Comparison of ENCODE assay signal across 8 cellular contexts in the genomic region with DNA sequence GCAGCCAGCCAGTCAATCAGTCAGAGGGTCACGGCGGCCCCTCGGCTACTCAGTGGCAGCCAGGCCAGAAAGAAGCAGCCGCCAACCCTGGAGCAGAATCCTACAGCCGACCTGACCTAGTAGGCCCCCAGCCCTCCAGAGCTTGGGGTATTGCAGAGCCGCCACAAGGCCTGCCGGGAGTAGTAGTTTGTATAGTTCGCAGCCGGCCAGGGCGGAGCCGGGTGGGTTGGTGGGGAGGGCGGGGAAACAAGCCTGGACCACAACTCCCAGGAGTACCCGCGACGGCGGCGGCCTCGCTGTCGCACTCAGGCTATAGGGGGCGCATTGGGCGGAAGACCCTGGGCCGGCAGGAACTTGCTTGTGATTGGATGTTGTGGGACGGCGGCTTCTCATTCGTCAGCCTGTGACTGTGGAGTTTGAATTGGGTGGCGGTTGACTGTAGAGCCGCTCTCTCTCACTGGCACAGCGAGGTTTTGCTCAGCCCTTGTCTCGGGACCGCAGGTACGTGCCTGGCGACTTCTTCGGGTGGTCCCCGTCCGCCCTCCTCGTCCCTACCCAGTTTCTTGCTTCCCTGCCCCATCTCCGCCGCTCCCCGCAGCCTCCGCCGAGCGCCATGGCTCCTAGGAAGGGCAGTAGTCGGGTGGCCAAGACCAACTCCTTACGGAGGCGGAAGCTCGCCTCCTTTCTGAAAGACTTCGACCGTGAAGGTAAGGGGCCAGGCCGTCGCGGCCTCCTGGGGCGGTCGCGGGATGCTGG. TPM values are rescaled to one million over a fixed set of nuclear protein-coding genes. Genes with fewer than 3 reads are reported as not detected.
A peak's percentile ranks its signal among the peaks of the same experiment; 100 is the strongest.
DNase-seq lines count a peak whose midpoint lies in the region; ATAC-seq and TF ChIP-seq lines count a peak whose summit lies in the region.

A gene (plus strand): TSS at position 439 of the 756 bp plus-strand sequence. CDS start 175 bp downstream, at position 614.

- H3K27ac ChIP-seq in adrenal gland (peak within 1 kb of the TSS; percentile 64 to 89 (median 75)), heart left ventricle (peak within 1 kb of the TSS in 11 of 12 donors; percentile 67 to 92 (median 78)), upper lobe of right lung (peak within 1 kb of the TSS; percentile 85)

- H3K4me1 ChIP-seq in adrenal gland (replicated peaks in 1 of 2) = peaks cover 26 to 29% of the 10 kb centered on the region in 2 donors
- H3K4me1 ChIP-seq in heart left ventricle = peaks cover 11 to 39% (median 27%) of the 10 kb centered on the region in 12 donors
- peaks cover 32% of the 10 kb centered on the region for H3K4me1 ChIP-seq in upper lobe of right lung

- H3K4me3 ChIP-seq in adrenal gland (peak within 1 kb of the TSS; percentile 83 to 95 (median 88)), heart left ventricle (peak within 1 kb of the TSS; percentile 52 to 98 (median 80)), upper lobe of right lung (peak within 1 kb of the TSS; percentile 84)

- TF ChIP-seq CTCF in GM13976 (IDR thresholded peaks at IDR 0.05; ENCODE audit: borderline replicate concordance, control extremely low read depth, extremely low read depth, insufficient read depth, missing control alignments) = peak; percentile 67
- TF ChIP-seq CTCF in adrenal gland (IDR thresholded peaks at IDR 0.05) = peak; percentile 10 to 48 (median 42)
- TF ChIP-seq CTCF in heart left ventricle (IDR thresholded peaks at IDR 0.05) = peak; percentile 31 to 95 (median 68)
- TF ChIP-seq CTCF in upper lobe of right lung (IDR thresholded peaks at IDR 0.05) = peak; percentile 72

- H3K9me3 ChIP-seq in adrenal gland (replicated peaks in 1 of 3) (no peaks in the 10 kb centered on the region), heart left ventricle (no peaks in the 10 kb centered on the region), upper lobe of right lung (no peaks in the 10 kb centered on the region)

- H3K36me3 ChIP-seq in adrenal gland (replicated peaks in 1 of 2) (peaks cover 0 to 5% of the 10 kb centered on the region in 2 donors), heart left ventricle (peaks cover 0 to 16% (median 8%) of the 10 kb centered on the region in 9 donors), upper lobe of right lung (no peaks in the 10 kb centered on the region)

- intact Hi-C loops in adrenal gland (cut with DNase I) (no loop called here), heart left ventricle (cut with DNase I) (loop anchor here (1.0 to 10.0 kb wide), 11 partner anchors 95 to 220 kb away; a partner anchor contains a TSS), posterior cingulate gyrus (cut with DNase I) (loop anchor here (2.0 to 5.0 kb wide), 3 partner anchors 115 to 167 kb away; a partner anchor contains a TSS), upper lobe of right lung (cut with DNase I) (no loop called here)

- in situ Hi-C loops in GM13976 (cut with MboI; ENCODE audit: low sequenced_read_pairs, unreplicated experiment) = no loop called here

- ATAC-seq in HG02870 (IDR thresholded peaks at IDR 0.05; ENCODE audit: unreplicated experiment) (peak; percentile 84), heart left ventricle (peak; percentile 95 to 97 (median 96)), upper lobe of right lung (peak; percentile 97)

- TF ChIP-seq POLR2A in adrenal gland (IDR thresholded peaks at IDR 0.05) (peak in 1 of 2 donors; percentile 78), heart left ventricle (IDR thresholded peaks at IDR 0.05) (peak in 1 of 2 donors; percentile 55)

- DNase-seq in GM13976 (ENCODE audit: low spot score) = peak; percentile 99
- peak; percentile 94 for DNase-seq in NCI-H146 (lab: John Stamatoyannopoulos, UW)
- peak; percentile 97 to 99 (median 98) for DNase-seq in T-helper 1 cell
- DNase-seq in adrenal gland = peak; percentile 98 to 99 (median 98)
- DNase-seq in heart left ventricle = peak; percentile 98 to 99 (median 98)
- peak; percentile 98 to 100 (median 99) for DNase-seq in posterior cingulate gyrus
- DNase-seq in upper lobe of right lung = peak; percentile 99

- H3K27me3 ChIP-seq in adrenal gland (no peaks in the 10 kb centered on the region), heart left ventricle (no peaks in the 10 kb centered on the region), upper lobe of right lung (no peaks in the 10 kb centered on the region)

- WGBS in adrenal gland, 4 donors = 0 to 1% (median 0%) methylated on average over 26 to 54 of the region's 54 CpGs
- WGBS in heart left ventricle, 4 donors = 0 to 1% (median 0%) methylated on average over 24 to 54 of the region's 54 CpGs

RNA-seq across cellular contexts. Expression of the gene that starts here (rescaled TPM):
- 1 to 10 TPM in 6 of 8 donors, under 1 TPM in 2; 0.49 to 3.2 (median 1.2) TPM for total RNA-seq in adrenal gland
- polyA plus RNA-seq in adrenal gland = 1 to 10 TPM in 1 of 3 donors, under 1 TPM in 2; 0.54 to 1.6 (median 0.64) TPM
- 1 to 10 TPM in 1 of 9 donors, under 1 TPM in 7, not detected in 1; 0.12 to 5.0 (median 0.36) TPM for total RNA-seq in heart left ventricle
- under 1 TPM; 0.30 to 0.51 TPM for polyA plus RNA-seq in heart left ventricle
- total RNA-seq in upper lobe of right lung = 0.78 TPM

Comparison
In these comparisons a context has a peak if more than half of its experiments do, and no peak if none do; other contexts are left out.
1. Peak in every context shown above with its lines: DNase-seq, ATAC-seq, H3K4me3 ChIP-seq and H3K27ac ChIP-seq.
2. Peak in DNase-seq, ATAC-seq, H3K4me3 ChIP-seq and H3K27ac ChIP-seq in upper lobe of right lung; RNA of the gene not detected or under 1 TPM.
3. intact Hi-C loops: an anchor here in heart left ventricle (1.0 to 10.0 kb wide) and posterior cingulate gyrus (2.0 to 5.0 kb wide); none called in adrenal gland and upper lobe of right lung.